32 cellular contexts compared by ENCODE assay signal in genomic region chr11:77200869-77201268, GRCh38.
DNase-seq lines count a peak whose midpoint lies in the region; ATAC-seq, FAIRE-seq and TF ChIP-seq lines count a peak whose summit lies in the region.
"Had no signal": no experiment of that assay in that cellular context is flagged by ENCODE, and none has a peak within 500 bp of the region (broad histone marks: within the 10 kb centered on the region; RNA-seq: fewer than 3 reads in every experiment).

No MANE protein-coding gene starts in this region.

- H3K4ac ChIP-seq in mesenchymal stem cell (ENCODE audit: low read depth in 1 of 2, low read length in 2 of 2): no peak overlapping the region

- no peak overlapping the region for H3K18ac ChIP-seq in mesenchymal stem cell (ENCODE audit: low read depth in 1 of 2, low read length in 2 of 2)

- peak; percentile 23 for FAIRE-seq in HTR-8/SVneo (lab: Jason Lieb, UNC)
- FAIRE-seq: A204.1, astrocyte, endothelial cell of umbilical vein, GM12878, small intestine had no signal

- H3K4me3 Mint-ChIP-seq in activated CD8-positive, alpha-beta memory T cell treated with anti-CD3 and anti-CD28 coated beads, Interleukin-2, amount 10 ng/mL, durations not matched to agents 7 days and 5 days: no peak overlapping the region
- no peak overlapping the region for H3K4me3 Mint-ChIP-seq in stimulated activated effector memory CD8-positive, alpha-beta T cell treated with anti-CD3 and anti-CD28 coated beads, Interleukin-12 subunit alpha, Interleukin-12 subunit beta, amount 100 ng/mL, for 72 hours
- H3K4me3 Mint-ChIP-seq: activated naive CD4-positive, alpha-beta T cell treated with anti-CD3 and anti-CD28 coated beads for 36 hours; CD8-positive, alpha-beta memory T cell; GM23338 had no signal

- no peaks in the 10 kb centered on the region for H3K4me1 ChIP-seq in lower lobe of right lung
- peaks cover 1% of the 10 kb centered on the region for H3K4me1 ChIP-seq in mesenchymal stem cell (ENCODE audit: control insufficient read depth, insufficient read depth, low read depth, low read length)
- H3K4me1 ChIP-seq: gastroesophageal sphincter, uterus had no signal

- H2AK5ac ChIP-seq in mesenchymal stem cell (ENCODE audit: low read length, severe bottlenecking): no peak overlapping the region

- no peak for ATAC-seq in activated CD8-positive, alpha-beta memory T cell treated with anti-CD3 and anti-CD28 coated beads, Interleukin-2, amount 10 ng/mL, durations not matched to agents 7 days and 5 days
- ATAC-seq in lower lobe of right lung: no peak
- ATAC-seq in stimulated activated effector memory CD8-positive, alpha-beta T cell treated with anti-CD3 and anti-CD28 coated beads, Interleukin-12 subunit alpha, Interleukin-12 subunit beta, amount 100 ng/mL, for 72 hours: no peak
- ATAC-seq: gastroesophageal sphincter, GM12878, GM23338, left cardiac atrium had no signal

- no peak overlapping the region for H3K23ac ChIP-seq in mesenchymal stem cell (ENCODE audit: low read length in 2 of 2)

- H2AFZ ChIP-seq in mesenchymal stem cell (ENCODE audit: low read depth, low read length): no peak overlapping the region
- H2AFZ ChIP-seq: GM23338, hepatocyte had no signal

- no peak for TF ChIP-seq CTCF in lower lobe of right lung (IDR thresholded peaks at IDR 0.05)

- no peak overlapping the region for H3K9ac ChIP-seq in mesenchymal stem cell (ENCODE audit: low read length)

- no peak overlapping the region for H2BK15ac ChIP-seq in mesenchymal stem cell (ENCODE audit: low read depth, poor library complexity, severe bottlenecking)

- no peak overlapping the region for H3K27ac Mint-ChIP-seq in activated CD8-positive, alpha-beta memory T cell treated with anti-CD3 and anti-CD28 coated beads, Interleukin-2, amount 10 ng/mL, durations not matched to agents 7 days and 5 days
- peak overlapping the region; percentile 48 for H3K27ac Mint-ChIP-seq in stimulated activated effector memory CD8-positive, alpha-beta T cell treated with anti-CD3 and anti-CD28 coated beads, Interleukin-12 subunit alpha, Interleukin-12 subunit beta, amount 100 ng/mL, for 72 hours
- H3K27ac Mint-ChIP-seq: activated naive CD4-positive, alpha-beta T cell treated with anti-CD3 and anti-CD28 coated beads for 36 hours; CD8-positive, alpha-beta memory T cell; GM23338 had no signal

- H3K4me3 ChIP-seq in lower lobe of right lung (no peak overlapping the region), mesenchymal stem cell (ENCODE audit: insufficient read depth in 1 of 2, low read depth in 1 of 2, low read length in 2 of 2) (no peak overlapping the region)
- H3K4me3 ChIP-seq: gastroesophageal sphincter, GM12878, GM23338, hepatocyte, uterus had no signal

- H4K8ac ChIP-seq in mesenchymal stem cell (ENCODE audit: low read length): no peak overlapping the region

- H3K14ac ChIP-seq in mesenchymal stem cell (ENCODE audit: low read length in 2 of 2): no peak overlapping the region

- H3K27me3 Mint-ChIP-seq in activated CD8-positive, alpha-beta memory T cell treated with anti-CD3 and anti-CD28 coated beads, Interleukin-2, amount 10 ng/mL, durations not matched to agents 7 days and 5 days: no peaks in the 10 kb centered on the region
- H3K27me3 Mint-ChIP-seq: CD8-positive, alpha-beta memory T cell had no signal

- H2BK120ac ChIP-seq in mesenchymal stem cell (ENCODE audit: low read depth, low read length): no peak overlapping the region

- CTCF ChIA-PET in activated CD8-positive, alpha-beta memory T cell treated with anti-CD3 and anti-CD28 coated beads, Interleukin-2, amount 10 ng/mL, durations not matched to agents 7 days and 5 days (lab: Charles Lee): interaction anchor here (0.7 kb wide), 1 partner anchor 431 kb away, joined by 3 read pairs; no protein-coding TSS in a partner anchor

- no peaks in the 10 kb centered on the region for H3K36me3 Mint-ChIP-seq in activated CD8-positive, alpha-beta memory T cell treated with anti-CD3 and anti-CD28 coated beads, Interleukin-2, amount 10 ng/mL, durations not matched to agents 7 days and 5 days
- no peaks in the 10 kb centered on the region for H3K36me3 Mint-ChIP-seq in stimulated activated effector memory CD8-positive, alpha-beta T cell treated with anti-CD3 and anti-CD28 coated beads, Interleukin-12 subunit alpha, Interleukin-12 subunit beta, amount 100 ng/mL, for 72 hours
- H3K36me3 Mint-ChIP-seq: CD8-positive, alpha-beta memory T cell had no signal

- H2BK12ac ChIP-seq in mesenchymal stem cell (ENCODE audit: low read length in 2 of 2): no peak overlapping the region

- H3K36me3 ChIP-seq in lower lobe of right lung (no peaks in the 10 kb centered on the region), mesenchymal stem cell (ENCODE audit: control insufficient read depth in 1 of 2, insufficient read depth in 2 of 2, low read depth in 1 of 2, low read length in 2 of 2) (no peaks in the 10 kb centered on the region)
- H3K36me3 ChIP-seq: gastroesophageal sphincter, uterus had no signal

- no peaks in the 10 kb centered on the region for H3K9me3 Mint-ChIP-seq in activated CD8-positive, alpha-beta memory T cell treated with anti-CD3 and anti-CD28 coated beads, Interleukin-2, amount 10 ng/mL, durations not matched to agents 7 days and 5 days (ENCODE audit: low read depth)
- H3K9me3 Mint-ChIP-seq in stimulated activated effector memory CD8-positive, alpha-beta T cell treated with anti-CD3 and anti-CD28 coated beads, Interleukin-12 subunit alpha, Interleukin-12 subunit beta, amount 100 ng/mL, for 72 hours: no peaks in the 10 kb centered on the region
- H3K9me3 Mint-ChIP-seq: activated naive CD4-positive, alpha-beta T cell treated with anti-CD3 and anti-CD28 coated beads for 36 hours; CD8-positive, alpha-beta memory T cell; GM23338 had no signal

- DNase-seq in activated CD8-positive, alpha-beta memory T cell treated with anti-CD3 and anti-CD28 coated beads, Interleukin-2, amount 50 U/mL, for 48 hours: peak; percentile 42
- DNase-seq in activated CD8-positive, alpha-beta memory T cell treated with anti-CD3 and anti-CD28 coated beads, Interleukin-2, amount 10 ng/mL, durations not matched to agents 7 days and 5 days: no peak
- no peak for DNase-seq in HTR-8/SVneo (ENCODE audit: insufficient read length, low spot score)
- DNase-seq in lower lobe of right lung: peak; percentile 23
- no peak for DNase-seq in stimulated activated effector memory CD8-positive, alpha-beta T cell treated with anti-CD3 and anti-CD28 coated beads, Interleukin-12 subunit alpha, Interleukin-12 subunit beta, amount 100 ng/mL, for 72 hours (ENCODE audit: low spot score in 2 of 2)
- DNase-seq in stimulated activated CD4-positive, alpha-beta T cell treated with anti-CD3 and anti-CD28 coated beads, Interleukin-15, amount 100 ng/mL, for 24 hours: no peak
- no peak for DNase-seq in activated CD4-positive, alpha-beta T cell treated with anti-CD3 and anti-CD28 coated beads, Interleukin-2, amount 50 U/mL, for 1 hour
- DNase-seq in mesenchymal stem cell: no peak
- DNase-seq: activated CD4-positive, alpha-beta T cell treated with anti-CD3 and anti-CD28 coated beads, Interleukin-2, amount 50 U/mL, for 4 hours; activated naive CD4-positive, alpha-beta T cell treated with anti-CD3 and anti-CD28 coated beads for 36 hours; activated T-cell treated with anti-CD3 and anti-CD28 coated beads for 4 hours; caudate nucleus; DMS 273 treated with DMSO at 0.1 percent for 48 hours; EL; KBM-7; left cardiac atrium; mammary epithelial cell; NCI-H1105; NCI-H1930; NCI-H524 treated with DMSO at 0.1 percent for 48 hours; NK-92 treated with Interleukin-12 subunit alpha and Interleukin-12 subunit beta, amount 100 ng/mL, for 24 hours; SHP77 treated with DMSO at 0.1 percent for 48 hours; small intestine; uterus had no signal

- H3K4me1 Mint-ChIP-seq in activated CD8-positive, alpha-beta memory T cell treated with anti-CD3 and anti-CD28 coated beads, Interleukin-2, amount 10 ng/mL, durations not matched to agents 7 days and 5 days: peaks cover 3% of the 10 kb centered on the region
- peaks cover 8% of the 10 kb centered on the region for H3K4me1 Mint-ChIP-seq in stimulated activated effector memory CD8-positive, alpha-beta T cell treated with anti-CD3 and anti-CD28 coated beads, Interleukin-12 subunit alpha, Interleukin-12 subunit beta, amount 100 ng/mL, for 72 hours
- H3K4me1 Mint-ChIP-seq: CD8-positive, alpha-beta memory T cell had no signal

- intact Hi-C loops in lower lobe of right lung (cut with DNase I): no loop called here

- H3K79me1 ChIP-seq in mesenchymal stem cell (replicated peaks; ENCODE audit: low read length, poor library complexity, severe bottlenecking): no peaks in the 10 kb centered on the region

- no peak overlapping the region for H3K4me2 ChIP-seq in mesenchymal stem cell (ENCODE audit: low read length, poor library complexity, severe bottlenecking)
- H3K4me2 ChIP-seq: GM23338, hepatocyte had no signal

- H3K27me3 ChIP-seq in lower lobe of right lung (ENCODE audit: low read depth) (no peaks in the 10 kb centered on the region), mesenchymal stem cell (ENCODE audit: control insufficient read depth in 1 of 2, insufficient read depth in 1 of 2, low read length in 2 of 2) (no peaks in the 10 kb centered on the region)
- H3K27me3 ChIP-seq: gastroesophageal sphincter, hepatocyte, uterus had no signal

- no peaks in the 10 kb centered on the region for H3K9me3 ChIP-seq in lower lobe of right lung
- no peaks in the 10 kb centered on the region for H3K9me3 ChIP-seq in mesenchymal stem cell (ENCODE audit: control insufficient read depth, low read length)
- H3K9me3 ChIP-seq: gastroesophageal sphincter, uterus had no signal

- WGBS in mesenchymal stem cell: 81% methylated on average over 9 of the region's 9 CpGs

- no peak overlapping the region for H4K91ac ChIP-seq in mesenchymal stem cell (ENCODE audit: low read length)

- H3K27ac ChIP-seq in lower lobe of right lung (no peak overlapping the region), mesenchymal stem cell (ENCODE audit: low read length, poor library complexity, severe bottlenecking) (no peak overlapping the region)
- H3K27ac ChIP-seq: gastroesophageal sphincter, hepatocyte, uterus had no signal

- H2BK5ac ChIP-seq in mesenchymal stem cell (ENCODE audit: low read depth, low read length, poor library complexity, severe bottlenecking): no peak overlapping the region

Comparison
In these comparisons a context has a peak if more than half of its experiments do, and no peak if none do; other contexts are left out.
1. DNase-seq: peak in activated CD8-positive, alpha-beta memory T cell treated with anti-CD3 and anti-CD28 coated beads, Interleukin-2, amount 50 U/mL, for 48 hours (single experiment) and lower lobe of right lung (single experiment); none in activated CD8-positive, alpha-beta memory T cell treated with anti-CD3 and anti-CD28 coated beads, Interleukin-2, amount 10 ng/mL, durations not matched to agents 7 days and 5 days (single experiment), HTR-8/SVneo (single experiment), stimulated activated effector memory CD8-positive, alpha-beta T cell treated with anti-CD3 and anti-CD28 coated beads, Interleukin-12 subunit alpha, Interleukin-12 subunit beta, amount 100 ng/mL, for 72 hours (0 of 2), stimulated activated CD4-positive, alpha-beta T cell treated with anti-CD3 and anti-CD28 coated beads, Interleukin-15, amount 100 ng/mL, for 24 hours (single experiment), activated CD4-positive, alpha-beta T cell treated with anti-CD3 and anti-CD28 coated beads, Interleukin-2, amount 50 U/mL, for 1 hour (single experiment) and mesenchymal stem cell (single experiment).